Comparison of ENCODE assay signal across 12 cellular contexts in the genomic region with DNA sequence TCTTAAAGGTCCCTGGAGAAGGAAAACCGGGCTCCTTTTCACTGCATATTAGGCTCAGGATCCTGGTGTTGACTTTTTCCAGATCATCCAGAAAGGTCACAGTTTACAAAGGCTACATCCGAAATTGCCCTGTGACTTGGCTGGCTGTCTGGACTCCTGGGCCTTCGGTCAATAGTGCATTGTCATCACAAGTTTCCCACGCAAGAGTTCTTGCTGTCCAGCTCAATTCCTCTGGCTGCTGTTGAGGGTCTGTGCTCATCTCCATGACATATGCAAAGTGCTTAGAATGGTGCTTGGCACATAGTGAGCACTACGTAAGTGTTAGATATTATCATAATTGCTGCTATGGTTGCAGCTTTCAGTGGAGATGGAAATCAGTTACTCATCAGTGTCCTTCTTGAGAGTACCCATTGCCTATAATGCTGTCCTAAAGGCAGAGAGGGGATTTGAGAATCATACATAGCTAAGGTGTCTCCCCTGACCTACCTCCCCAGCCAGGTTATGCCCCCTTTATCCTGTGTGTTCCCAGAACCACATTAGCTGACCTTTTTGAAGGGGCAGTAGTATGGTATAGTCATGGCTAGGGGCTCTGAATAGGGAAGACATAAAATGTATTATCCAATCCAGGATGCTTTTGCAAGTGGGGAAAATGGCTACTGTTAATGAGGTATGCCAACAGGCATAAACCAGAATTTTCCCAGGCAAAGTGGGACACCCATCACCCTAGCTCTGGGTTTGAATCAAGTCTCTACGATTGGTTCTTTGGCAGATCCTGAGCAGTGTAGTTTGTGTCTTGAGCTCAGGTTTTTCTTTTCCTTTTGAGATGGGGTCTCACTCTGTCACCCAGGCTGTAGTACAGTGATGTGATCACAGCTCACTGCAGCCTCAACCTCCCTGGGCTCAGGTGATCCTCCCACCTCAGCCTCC.
DNase-seq lines count a peak whose midpoint lies in the region; ATAC-seq and TF ChIP-seq lines count a peak whose summit lies in the region.
"Had no signal": no experiment of that assay in that cellular context is flagged by ENCODE, and none has a peak within 500 bp of the region (broad histone marks: within the 10 kb centered on the region; RNA-seq: fewer than 3 reads in every experiment).

No MANE protein-coding gene starts in this region.

- H3K9me3 Mint-ChIP-seq in CD8-positive, alpha-beta memory T cell, result no peaks in the 10 kb centered on the region
- H3K9me3 Mint-ChIP-seq in activated T-helper 17 cell treated with anti-CD3 and anti-CD28 coated beads, Interleukin-2, amount 50 U/mL, for 72 hours, result no peaks in the 10 kb centered on the region
- H3K9me3 Mint-ChIP-seq in naive thymus-derived CD8-positive, alpha-beta T cell, result no peaks in the 10 kb centered on the region
- H3K9me3 Mint-ChIP-seq: dendritic cell treated with granulocyte-macrophage colony-stimulating factor and Interleukin-4, amounts not matched to agents 40 ng/mL and 50 ng/mL, for 4 days had no signal

- WGBS in sigmoid colon, 2 donors, result 78 to 82% methylated on average over 6 of the region's 6 CpGs

- peaks cover 0 to 3% of the 10 kb centered on the region in 2 donors for H3K27me3 Mint-ChIP-seq in CD8-positive, alpha-beta memory T cell
- H3K27me3 Mint-ChIP-seq in activated T-helper 17 cell treated with anti-CD3 and anti-CD28 coated beads, Interleukin-2, amount 50 U/mL, for 72 hours, result no peaks in the 10 kb centered on the region
- H3K27me3 Mint-ChIP-seq in naive thymus-derived CD8-positive, alpha-beta T cell, result no peaks in the 10 kb centered on the region

- H3K4me3 ChIP-seq in CD8-positive, alpha-beta memory T cell (ENCODE audit: low read length), result no peak overlapping the region
- no peak overlapping the region for H3K4me3 ChIP-seq in sigmoid colon

- POLR2A ChIA-PET in CD8-positive, alpha-beta memory T cell (lab: Charles Lee), result interaction anchor here (0.7 to 3.0 kb wide), 3 partner anchors 132 to 181 kb away, joined by 3 to 15 read pairs (median 4); partner anchors contain the start of gene CCND2
- POLR2A ChIA-PET in naive thymus-derived CD8-positive, alpha-beta T cell (lab: Charles Lee), result interaction anchor here (1.5 to 3.8 kb wide), 4 partner anchors 13 to 135 kb away, joined by 4 to 53 read pairs (median 6); partner anchors contain the start of gene CCND2

- peaks cover 29% of the 10 kb centered on the region for H3K4me1 ChIP-seq in CD8-positive, alpha-beta memory T cell (ENCODE audit: insufficient read depth, low read length)
- H3K4me1 ChIP-seq in sigmoid colon, result no peaks in the 10 kb centered on the region
- H3K4me1 ChIP-seq: right lobe of liver had no signal

- TF ChIP-seq POLR2A in sigmoid colon (IDR thresholded peaks at IDR 0.05), result no peak

- peak; percentile 31 for ATAC-seq in GM21786 (IDR thresholded peaks at IDR 0.05; ENCODE audit: unreplicated experiment)
- ATAC-seq in activated T-helper 17 cell treated with anti-CD3 and anti-CD28 coated beads, Interleukin-2, amount 50 U/mL, for 72 hours (replicated peaks), result peak; percentile 31
- no peak for ATAC-seq in naive thymus-derived CD8-positive, alpha-beta T cell

- no peak for TF ChIP-seq EP300 in sigmoid colon (IDR thresholded peaks at IDR 0.05)

- DNase-seq in CD8-positive, alpha-beta memory T cell, result no peak
- no peak for DNase-seq in naive thymus-derived CD8-positive, alpha-beta T cell
- DNase-seq in NCI-H2081 treated with DMSO at 0.1 percent for 48 hours (lab: John Stamatoyannopoulos, UW) (no peak), DMS153 treated with DMSO at 0.1 percent for 48 hours (lab: John Stamatoyannopoulos, UW; ENCODE audit: unreplicated experiment) (no peak), sigmoid colon (no peak)
- DNase-seq: NCI-H1417 treated with DMSO at 0.1 percent for 48 hours, NCI-H748 treated with DMSO at 0.1 percent for 48 hours, WERI-Rb-1 had no signal

- H3K4me1 Mint-ChIP-seq in CD8-positive, alpha-beta memory T cell, result peaks cover 45 to 62% (median 53%) of the 10 kb centered on the region in 3 donors
- peaks cover 51% of the 10 kb centered on the region for H3K4me1 Mint-ChIP-seq in activated T-helper 17 cell treated with anti-CD3 and anti-CD28 coated beads, Interleukin-2, amount 50 U/mL, for 72 hours
- H3K4me1 Mint-ChIP-seq in naive thymus-derived CD8-positive, alpha-beta T cell, result peaks cover 8 to 62% (median 26%) of the 10 kb centered on the region in 4 donors

- H3K27ac ChIP-seq in CD8-positive, alpha-beta memory T cell (ENCODE audit: low read depth, low read length), result no peak overlapping the region
- no peak overlapping the region for H3K27ac ChIP-seq in sigmoid colon
- H3K27ac ChIP-seq: right lobe of liver, WERI-Rb-1 had no signal

- intact Hi-C loops in sigmoid colon (cut with DNase I), result no loop called here

- CTCF ChIA-PET in CD8-positive, alpha-beta memory T cell (lab: Charles Lee), result interaction anchor here (0.9 to 5.8 kb wide), 8 partner anchors 13 to 136 kb away, joined by 3 to 52 read pairs (median 8); partner anchors contain the start of gene CCND2

- peak overlapping the region; percentile 80 to 99 (median 97) for H3K27ac Mint-ChIP-seq in CD8-positive, alpha-beta memory T cell
- peak overlapping the region; percentile 89 for H3K27ac Mint-ChIP-seq in activated T-helper 17 cell treated with anti-CD3 and anti-CD28 coated beads, Interleukin-2, amount 50 U/mL, for 72 hours
- peak overlapping the region; percentile 74 to 99 (median 98) for H3K27ac Mint-ChIP-seq in naive thymus-derived CD8-positive, alpha-beta T cell

- no peaks in the 10 kb centered on the region for H3K9me3 ChIP-seq in CD8-positive, alpha-beta memory T cell (ENCODE audit: low read length)
- no peaks in the 10 kb centered on the region for H3K9me3 ChIP-seq in sigmoid colon
- H3K9me3 ChIP-seq: right lobe of liver had no signal

- H3K4me3 Mint-ChIP-seq in CD8-positive, alpha-beta memory T cell, result peak overlapping the region; percentile 86 to 99 (median 97)
- H3K4me3 Mint-ChIP-seq in activated T-helper 17 cell treated with anti-CD3 and anti-CD28 coated beads, Interleukin-2, amount 50 U/mL, for 72 hours, result peak overlapping the region; percentile 73
- H3K4me3 Mint-ChIP-seq in naive thymus-derived CD8-positive, alpha-beta T cell, result peak overlapping the region in 9 of 10 donors; percentile 89 to 98 (median 95)

- H3K36me3 ChIP-seq in CD8-positive, alpha-beta memory T cell (ENCODE audit: insufficient read depth, low read length), result no peaks in the 10 kb centered on the region
- no peaks in the 10 kb centered on the region for H3K36me3 ChIP-seq in sigmoid colon
- H3K36me3 ChIP-seq: right lobe of liver, WERI-Rb-1 had no signal

- TF ChIP-seq CTCF in sigmoid colon (IDR thresholded peaks at IDR 0.05), result no peak

- H3K36me3 Mint-ChIP-seq in CD8-positive, alpha-beta memory T cell, result peaks cover 0 to 5% (median 2%) of the 10 kb centered on the region in 3 donors
- no peaks in the 10 kb centered on the region for H3K36me3 Mint-ChIP-seq in activated T-helper 17 cell treated with anti-CD3 and anti-CD28 coated beads, Interleukin-2, amount 50 U/mL, for 72 hours (ENCODE audit: low read depth)
- no peaks in the 10 kb centered on the region for H3K36me3 Mint-ChIP-seq in naive thymus-derived CD8-positive, alpha-beta T cell

- H3K27me3 ChIP-seq in CD8-positive, alpha-beta memory T cell (ENCODE audit: insufficient read depth, low read length, poor library complexity, severe bottlenecking), result no peaks in the 10 kb centered on the region
- peaks cover 0 to 3% (median 0%) of the 10 kb centered on the region in 3 donors for H3K27me3 ChIP-seq in sigmoid colon
- H3K27me3 ChIP-seq: right lobe of liver had no signal

Comparison
In these comparisons a context has a peak if more than half of its experiments do, and no peak if none do; other contexts are left out.
1. ATAC-seq: peak in GM21786 (single experiment) and activated T-helper 17 cell treated with anti-CD3 and anti-CD28 coated beads, Interleukin-2, amount 50 U/mL, for 72 hours (single experiment); none in naive thymus-derived CD8-positive, alpha-beta T cell (0 of 2).
2. Peak in every context shown above with its lines, with median percentiles within 50 percentile points of each other: H3K27ac Mint-ChIP-seq and H3K4me3 Mint-ChIP-seq.